Comparison of ENCODE assay signal across 8 cellular contexts in genomic region chr6:120378582-120379220, GRCh38.
DNase-seq lines count a peak whose midpoint lies in the region; ATAC-seq, FAIRE-seq and TF ChIP-seq lines count a peak whose summit lies in the region.

No MANE protein-coding gene starts in this region.

- peak; percentile 88 for ATAC-seq in GM19438 (IDR thresholded peaks at IDR 0.05; ENCODE audit: low read depth, unreplicated experiment)
- ATAC-seq in HG03354 (IDR thresholded peaks at IDR 0.05; ENCODE audit: poor library complexity, severe bottlenecking, unreplicated experiment) = peak; percentile 95

- H3K79me2 ChIP-seq in fibroblast of lung (ENCODE audit: control insufficient read depth, insufficient read depth, low read length) = no peaks in the 10 kb centered on the region

- DNase-seq in D341Med (ENCODE audit: low spot score) = peak; percentile 46
- peak; percentile 9 for DNase-seq in NCI-H82 treated with DMSO at 0.1 percent for 48 hours (lab: John Stamatoyannopoulos, UW; ENCODE audit: unreplicated experiment)
- peak; percentile 22 to 67 for DNase-seq in fibroblast of lung (ENCODE audit: low read depth in 2 of 2)
- DNase-seq in GM12891 (ENCODE audit: insufficient read length, low spot score) = no peak
- no peak for DNase-seq in pons (ENCODE audit: low spot score)
- no peak for DNase-seq in ecto neural progenitor cell (ENCODE audit: low spot score)

- peak; percentile 22 to 69 for TF ChIP-seq CTCF in fibroblast of lung (conservative IDR thresholded peaks at IDR 0.05 in 1 of 2, IDR thresholded peaks at IDR 0.05 in 1 of 2; ENCODE audit: low read depth in 1 of 2, low read length in 2 of 2)

- no peak overlapping the region for H3K27ac ChIP-seq in fibroblast of lung (ENCODE audit: insufficient read depth, low read length)

- no peak for TF ChIP-seq POLR2A in GM12891 (IDR thresholded peaks at IDR 0.05; ENCODE audit: low read depth, low read length)

- no peaks in the 10 kb centered on the region for H3K9me3 ChIP-seq in fibroblast of lung (ENCODE audit: control insufficient read depth, insufficient read depth, low read depth, low read length)

- no peak overlapping the region for H3K4me3 ChIP-seq in fibroblast of lung (replicated peaks in 1 of 4; ENCODE audit: control extremely low read depth in 1 of 4, insufficient read depth in 1 of 4, low read depth in 3 of 4, low read length in 4 of 4)

- no peaks in the 10 kb centered on the region for H3K27me3 ChIP-seq in fibroblast of lung (ENCODE audit: control insufficient read depth, insufficient read depth, low read length)

- no peaks in the 10 kb centered on the region for H3K4me1 ChIP-seq in fibroblast of lung (ENCODE audit: control insufficient read depth, extremely low read depth, insufficient read depth, low read length)

- no peaks in the 10 kb centered on the region for H3K36me3 ChIP-seq in fibroblast of lung (ENCODE audit: control insufficient read depth, insufficient read depth, low read length)

- no peaks in the 10 kb centered on the region for H4K20me1 ChIP-seq in fibroblast of lung (ENCODE audit: control insufficient read depth, extremely low read depth, insufficient read depth, low read length)

- no peak overlapping the region for H2AFZ ChIP-seq in fibroblast of lung (ENCODE audit: low read length)

- H3K9ac ChIP-seq in fibroblast of lung (ENCODE audit: insufficient read depth, low read length) = no peak overlapping the region

- no peak for FAIRE-seq in GM12891 (lab: Jason Lieb, UNC)

- H3K4me2 ChIP-seq in fibroblast of lung (ENCODE audit: extremely low read depth, insufficient read depth, low read length) = no peak overlapping the region

TF ChIP-seq in GM12891, 5 proteins besides CTCF, POLR2A, EP300 and RAD21:
- TF ChIP-seq POU2F2 (IDR thresholded peaks at IDR 0.05; ENCODE audit: low read depth, low read length) = no peak
- no peak for TF ChIP-seq SPI1 (IDR thresholded peaks at IDR 0.05; ENCODE audit: low read depth, low read length)
- TF ChIP-seq TAF1 (IDR thresholded peaks at IDR 0.05; ENCODE audit: low read depth, low read length) = no peak
- TF ChIP-seq PAX5 (IDR thresholded peaks at IDR 0.05; ENCODE audit: insufficient read depth, low read length, severe bottlenecking) = no peak
- TF ChIP-seq POLR2AphosphoS5 (IDR thresholded peaks at IDR 0.05; ENCODE audit: low read depth, low read length) = no peak

Comparison
In these comparisons a context has a peak if more than half of its experiments do, and no peak if none do; other contexts are left out.
1. DNase-seq: peak in D341Med (single experiment), NCI-H82 treated with DMSO at 0.1 percent for 48 hours (single experiment) and fibroblast of lung (2 of 2); none in GM12891 (single experiment), pons (single experiment) and ecto neural progenitor cell (single experiment).